In genomic region chr2:82275599-82275998, GRCh38 we compare ENCODE assay signal across 16 cellular contexts.
"Had no signal": no experiment of that assay in that cellular context is flagged by ENCODE, and none has a peak within 500 bp of the region (broad histone marks: within the 10 kb centered on the region; RNA-seq: fewer than 3 reads in every experiment).

No MANE protein-coding gene starts in this region.

- H3K4me1 Mint-ChIP-seq: naive thymus-derived CD8-positive, alpha-beta T cell had no signal

- H3K9me3 ChIP-seq: esophagus muscularis mucosa, gastrocnemius medialis, neutrophil had no signal

- H3K4me1 ChIP-seq: esophagus muscularis mucosa, gastrocnemius medialis, heart right ventricle had no signal

- H3K36me3 Mint-ChIP-seq: naive thymus-derived CD8-positive, alpha-beta T cell had no signal

- H3K27ac Mint-ChIP-seq: dendritic cell treated with granulocyte-macrophage colony-stimulating factor and Interleukin-4, amounts not matched to agents 40 ng/mL and 50 ng/mL, for 4 days; effector memory CD8-positive, alpha-beta T cell; naive thymus-derived CD8-positive, alpha-beta T cell had no signal

- H3K27ac ChIP-seq: epithelial cell of prostate, esophagus muscularis mucosa, gastrocnemius medialis, heart right ventricle, neutrophil had no signal

- H3K4me3 ChIP-seq: esophagus muscularis mucosa, gastrocnemius medialis, heart right ventricle had no signal

- ATAC-seq: effector memory CD8-positive, alpha-beta T cell; gastrocnemius medialis; heart right ventricle; left lobe of liver; naive thymus-derived CD8-positive, alpha-beta T cell; sciatic nerve had no signal

- H3K27me3 Mint-ChIP-seq: dendritic cell treated with granulocyte-macrophage colony-stimulating factor and Interleukin-4, amounts not matched to agents 40 ng/mL and 50 ng/mL, for 4 days; effector memory CD8-positive, alpha-beta T cell; naive thymus-derived CD8-positive, alpha-beta T cell had no signal

- DNase-seq: effector memory CD8-positive, alpha-beta T cell; gastrocnemius medialis; heart right ventricle; hypothalamus; kidney glomerular epithelial cell; mammary epithelial cell; naive thymus-derived CD8-positive, alpha-beta T cell; stimulated activated CD4-positive, alpha-beta T cell treated with anti-CD3 and anti-CD28 coated beads, Interleukin-12 subunit alpha, Interleukin-12 subunit beta, amount 100 ng/mL, for 4 hours; stimulated activated naive CD4-positive, alpha-beta T cell treated with Interleukin-2 at 50 U/mL for 16 hours; trophoblast cell had no signal

- H3K36me3 ChIP-seq: esophagus muscularis mucosa, gastrocnemius medialis, heart right ventricle, neutrophil had no signal

- H3K27me3 ChIP-seq: esophagus muscularis mucosa, gastrocnemius medialis, heart right ventricle, neutrophil had no signal

- H3K4me3 Mint-ChIP-seq: dendritic cell treated with granulocyte-macrophage colony-stimulating factor and Interleukin-4, amounts not matched to agents 40 ng/mL and 50 ng/mL, for 4 days; effector memory CD8-positive, alpha-beta T cell; naive thymus-derived CD8-positive, alpha-beta T cell had no signal
